Comparison of ENCODE assay signal across 1 cellular context in the genomic region with DNA sequence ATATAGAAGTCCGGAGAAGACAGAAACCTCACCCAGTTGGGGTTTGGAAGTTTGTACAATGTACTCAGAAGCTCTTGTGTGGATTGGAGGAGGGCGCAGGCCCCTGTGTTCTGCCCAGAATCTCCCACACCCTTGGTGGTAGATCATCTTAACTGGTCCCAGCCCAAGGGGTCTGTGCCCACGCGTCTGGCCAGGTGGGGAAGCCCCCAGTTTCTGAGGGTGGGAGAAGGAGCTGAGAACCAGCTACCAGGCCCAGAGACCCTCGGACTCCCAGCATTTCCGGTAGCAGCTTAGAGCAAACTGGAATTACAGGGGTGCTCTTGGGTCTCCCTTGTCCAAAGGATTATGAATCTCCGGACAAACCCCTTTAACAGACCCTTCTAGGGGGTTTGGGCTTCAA.
TF ChIP-seq lines count a peak whose summit lies in the region.

No MANE protein-coding gene starts in this region.

TF ChIP-seq in SK-N-SH treated with all-trans-retinoic acid at 6 μM for 48 hours, 23 proteins besides CTCF, POLR2A, EP300 and RAD21 (continued from another document):
- TF ChIP-seq, protein P1, sequence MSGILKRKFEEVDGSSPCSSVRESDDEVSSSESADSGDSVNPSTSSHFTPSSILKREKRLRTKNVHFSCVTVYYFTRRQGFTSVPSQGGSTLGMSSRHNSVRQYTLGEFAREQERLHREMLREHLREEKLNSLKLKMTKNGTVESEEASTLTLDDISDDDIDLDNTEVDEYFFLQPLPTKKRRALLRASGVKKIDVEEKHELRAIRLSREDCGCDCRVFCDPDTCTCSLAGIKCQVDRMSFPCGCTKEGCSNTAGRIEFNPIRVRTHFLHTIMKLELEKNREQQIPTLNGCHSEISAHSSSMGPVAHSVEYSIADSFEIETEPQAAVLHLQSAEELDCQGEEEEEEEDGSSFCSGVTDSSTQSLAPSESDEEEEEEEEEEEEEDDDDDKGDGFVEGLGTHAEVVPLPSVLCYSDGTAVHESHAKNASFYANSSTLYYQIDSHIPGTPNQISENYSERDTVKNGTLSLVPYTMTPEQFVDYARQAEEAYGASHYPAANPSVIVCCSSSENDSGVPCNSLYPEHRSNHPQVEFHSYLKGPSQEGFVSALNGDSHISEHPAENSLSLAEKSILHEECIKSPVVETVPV (CRISPR knock-in tag; IDR thresholded peaks at IDR 0.05): no peak
- no peak for TF ChIP-seq ZNF565 (CRISPR knock-in tag; conservative IDR thresholded peaks at IDR 0.05; ENCODE audit: low read depth)
- TF ChIP-seq, protein P2, sequence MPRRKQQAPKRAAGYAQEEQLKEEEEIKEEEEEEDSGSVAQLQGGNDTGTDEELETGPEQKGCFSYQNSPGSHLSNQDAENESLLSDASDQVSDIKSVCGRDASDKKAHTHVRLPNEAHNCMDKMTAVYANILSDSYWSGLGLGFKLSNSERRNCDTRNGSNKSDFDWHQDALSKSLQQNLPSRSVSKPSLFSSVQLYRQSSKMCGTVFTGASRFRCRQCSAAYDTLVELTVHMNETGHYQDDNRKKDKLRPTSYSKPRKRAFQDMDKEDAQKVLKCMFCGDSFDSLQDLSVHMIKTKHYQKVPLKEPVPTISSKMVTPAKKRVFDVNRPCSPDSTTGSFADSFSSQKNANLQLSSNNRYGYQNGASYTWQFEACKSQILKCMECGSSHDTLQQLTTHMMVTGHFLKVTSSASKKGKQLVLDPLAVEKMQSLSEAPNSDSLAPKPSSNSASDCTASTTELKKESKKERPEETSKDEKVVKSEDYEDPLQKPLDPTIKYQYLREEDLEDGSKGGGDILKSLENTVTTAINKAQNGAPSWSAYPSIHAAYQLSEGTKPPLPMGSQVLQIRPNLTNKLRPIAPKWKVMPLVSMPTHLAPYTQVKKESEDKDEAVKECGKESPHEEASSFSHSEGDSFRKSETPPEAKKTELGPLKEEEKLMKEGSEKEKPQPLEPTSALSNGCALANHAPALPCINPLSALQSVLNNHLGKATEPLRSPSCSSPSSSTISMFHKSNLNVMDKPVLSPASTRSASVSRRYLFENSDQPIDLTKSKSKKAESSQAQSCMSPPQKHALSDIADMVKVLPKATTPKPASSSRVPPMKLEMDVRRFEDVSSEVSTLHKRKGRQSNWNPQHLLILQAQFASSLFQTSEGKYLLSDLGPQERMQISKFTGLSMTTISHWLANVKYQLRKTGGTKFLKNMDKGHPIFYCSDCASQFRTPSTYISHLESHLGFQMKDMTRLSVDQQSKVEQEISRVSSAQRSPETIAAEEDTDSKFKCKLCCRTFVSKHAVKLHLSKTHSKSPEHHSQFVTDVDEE (CRISPR knock-in tag; IDR thresholded peaks at IDR 0.05): no peak
- TF ChIP-seq OSR1 (CRISPR knock-in tag; IDR thresholded peaks at IDR 0.05): no peak
- no peak for TF ChIP-seq GLIS3 (CRISPR knock-in tag; IDR thresholded peaks at IDR 0.05)
- TF ChIP-seq, protein P3, sequence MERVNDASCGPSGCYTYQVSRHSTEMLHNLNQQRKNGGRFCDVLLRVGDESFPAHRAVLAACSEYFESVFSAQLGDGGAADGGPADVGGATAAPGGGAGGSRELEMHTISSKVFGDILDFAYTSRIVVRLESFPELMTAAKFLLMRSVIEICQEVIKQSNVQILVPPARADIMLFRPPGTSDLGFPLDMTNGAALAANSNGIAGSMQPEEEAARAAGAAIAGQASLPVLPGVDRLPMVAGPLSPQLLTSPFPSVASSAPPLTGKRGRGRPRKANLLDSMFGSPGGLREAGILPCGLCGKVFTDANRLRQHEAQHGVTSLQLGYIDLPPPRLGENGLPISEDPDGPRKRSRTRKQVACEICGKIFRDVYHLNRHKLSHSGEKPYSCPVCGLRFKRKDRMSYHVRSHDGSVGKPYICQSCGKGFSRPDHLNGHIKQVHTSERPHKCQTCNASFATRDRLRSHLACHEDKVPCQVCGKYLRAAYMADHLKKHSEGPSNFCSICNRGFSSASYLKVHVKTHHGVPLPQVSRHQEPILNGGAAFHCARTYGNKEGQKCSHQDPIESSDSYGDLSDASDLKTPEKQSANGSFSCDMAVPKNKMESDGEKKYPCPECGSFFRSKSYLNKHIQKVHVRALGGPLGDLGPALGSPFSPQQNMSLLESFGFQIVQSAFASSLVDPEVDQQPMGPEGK (CRISPR knock-in tag; IDR thresholded peaks at IDR 0.05; ENCODE audit: borderline replicate concordance): no peak
- no peak for TF ChIP-seq RARB (CRISPR knock-in tag; IDR thresholded peaks at IDR 0.05)
- TF ChIP-seq ZNF8 (CRISPR knock-in tag; IDR thresholded peaks at IDR 0.05): no peak
- no peak for TF ChIP-seq ZC3H10 (CRISPR knock-in tag; IDR thresholded peaks at IDR 0.05)
- TF ChIP-seq ZFP3 (CRISPR knock-in tag; IDR thresholded peaks at IDR 0.05): no peak
- no peak for TF ChIP-seq SNAI2 (CRISPR knock-in tag; IDR thresholded peaks at IDR 0.05)
TF ChIP-seq in SK-N-SH treated with all-trans-retinoic acid at 6 μM for 48 hours: peak in this region for 0.
